17 cellular contexts compared by ENCODE assay signal in genomic region chr5:99378443-99378842, GRCh38.
"Had no signal": no experiment of that assay in that cellular context is flagged by ENCODE, and none has a peak within 500 bp of the region (broad histone marks: within the 10 kb centered on the region; RNA-seq: fewer than 3 reads in every experiment).

No MANE protein-coding gene starts in this region.

- H3K27me3 Mint-ChIP-seq: progenitor cell of endocrine pancreas had no signal

- H3K27ac ChIP-seq: colonic mucosa, foreskin keratinocyte, pancreas had no signal

- H3K9me3 ChIP-seq: colonic mucosa, pancreas had no signal

- H3K4me3 Mint-ChIP-seq: natural killer cell had no signal

- ATAC-seq: left lobe of liver, mucosa of descending colon, natural killer cell, pancreas, right cardiac atrium had no signal

- DNase-seq: colonic mucosa; dermis blood vessel endothelial cell; erythroblast; foreskin keratinocyte; islet precursor cell; mammary epithelial cell; mucosa of descending colon; natural killer cell; occipital lobe; pancreas; right cardiac atrium; small intestine; stimulated activated CD4-positive, alpha-beta T cell treated with anti-CD3 and anti-CD28 coated beads, Interleukin-12 subunit alpha, Interleukin-12 subunit beta, amount 100 ng/mL, for 4 hours; stimulated activated naive CD4-positive, alpha-beta T cell treated with Interleukin-2 at 50 U/mL for 16 hours; trophoblast cell had no signal

- H3K4me1 Mint-ChIP-seq: natural killer cell had no signal

- H3K36me3 ChIP-seq: colonic mucosa, pancreas had no signal

- H3K4me1 ChIP-seq: colonic mucosa, foreskin keratinocyte, pancreas had no signal

- H3K4me3 ChIP-seq: colonic mucosa, mucosa of descending colon, pancreas had no signal

- H3K27me3 ChIP-seq: colonic mucosa, foreskin keratinocyte, pancreas had no signal

- H3K27ac Mint-ChIP-seq: natural killer cell, progenitor cell of endocrine pancreas had no signal
